Comparison of ENCODE assay signal across 8 cellular contexts in the genomic region with DNA sequence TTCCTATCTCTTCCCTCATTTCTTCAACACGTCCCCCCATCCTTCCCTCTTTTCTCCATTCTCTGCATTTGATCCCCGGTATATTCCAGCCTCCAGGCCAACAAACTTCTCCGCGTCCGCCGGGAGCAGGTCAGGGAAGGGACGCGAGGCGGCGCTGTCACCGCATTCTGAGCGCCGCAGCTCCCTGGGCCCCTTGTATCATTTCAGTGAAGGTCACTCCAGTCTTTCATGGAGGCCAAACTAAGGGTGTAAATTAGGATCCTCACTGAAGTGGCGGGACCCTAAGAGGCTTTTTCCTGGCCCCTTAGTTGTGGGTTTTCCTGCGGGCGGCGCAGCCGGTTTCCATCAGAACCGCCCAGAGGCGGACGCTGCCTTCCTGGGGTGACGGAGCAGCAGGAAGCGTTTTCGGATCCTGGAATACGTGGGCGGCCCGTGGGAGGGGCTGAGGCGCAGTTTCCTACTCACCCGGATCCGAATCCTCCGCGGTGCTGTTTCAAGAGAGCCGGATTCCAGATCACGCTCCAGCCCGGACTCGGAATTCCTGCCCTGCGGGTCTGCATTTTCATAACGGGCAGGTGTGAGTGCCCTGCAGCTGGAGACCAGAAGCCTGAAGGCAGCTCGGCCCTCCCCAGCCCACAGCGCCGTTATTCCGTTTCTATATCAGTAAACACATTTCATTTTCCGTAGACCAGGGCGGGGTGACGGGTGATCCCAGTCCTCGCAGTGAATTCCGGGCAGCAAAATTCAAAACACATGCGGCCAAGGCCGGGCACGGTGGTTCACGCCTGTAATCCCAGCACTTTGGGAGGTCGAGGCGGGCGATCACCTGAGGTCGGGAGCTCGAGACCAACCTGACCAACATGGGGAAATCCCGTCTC. TPM values are rescaled to one million over a fixed set of nuclear protein-coding genes. Genes with fewer than 3 reads are reported as not detected.
A peak's percentile ranks its signal among the peaks of the same experiment; 100 is the strongest.
DNase-seq lines count a peak whose midpoint lies in the region; ATAC-seq and TF ChIP-seq lines count a peak whose summit lies in the region.

No MANE protein-coding gene starts in this region.

- peaks cover 34% of the 10 kb centered on the region for H3K4me1 Mint-ChIP-seq in Calu3 (ENCODE audit: low read depth, unreplicated experiment)
- peaks cover 33% of the 10 kb centered on the region for H3K4me1 Mint-ChIP-seq in activated T-helper 17 cell treated with anti-CD3 and anti-CD28 coated beads, Interleukin-2, amount 50 U/mL, for 72 hours
- H3K4me1 Mint-ChIP-seq in stimulated activated effector memory CD8-positive, alpha-beta T cell treated with anti-CD3 and anti-CD28 coated beads, Interleukin-12 subunit alpha, Interleukin-12 subunit beta, amount 100 ng/mL, for 72 hours: peaks cover 68% of the 10 kb centered on the region

- H3K27ac Mint-ChIP-seq in Calu3 (ENCODE audit: unreplicated experiment): peak overlapping the region; percentile 24
- H3K27ac Mint-ChIP-seq in activated T-helper 17 cell treated with anti-CD3 and anti-CD28 coated beads, Interleukin-2, amount 50 U/mL, for 72 hours: peak overlapping the region; percentile 47
- H3K27ac Mint-ChIP-seq in stimulated activated effector memory CD8-positive, alpha-beta T cell treated with anti-CD3 and anti-CD28 coated beads, Interleukin-12 subunit alpha, Interleukin-12 subunit beta, amount 100 ng/mL, for 72 hours: peak overlapping the region; percentile 92

- peak; percentile 61 for ATAC-seq in activated T-helper 17 cell treated with anti-CD3 and anti-CD28 coated beads, Interleukin-2, amount 50 U/mL, for 72 hours (replicated peaks)
- ATAC-seq in stimulated activated effector memory CD8-positive, alpha-beta T cell treated with anti-CD3 and anti-CD28 coated beads, Interleukin-12 subunit alpha, Interleukin-12 subunit beta, amount 100 ng/mL, for 72 hours: peak; percentile 64
- no peak for ATAC-seq in HG02623 (IDR thresholded peaks at IDR 0.05; ENCODE audit: unreplicated experiment)

- DNase-seq in Calu3: peak; percentile 96
- DNase-seq in OCI-LY7 (ENCODE audit: low spot score): peak; percentile 73
- DNase-seq in fibroblast of gingiva (ENCODE audit: low read depth): peak; percentile 86
- peak; percentile 60 to 90 for DNase-seq in stimulated activated effector memory CD8-positive, alpha-beta T cell treated with anti-CD3 and anti-CD28 coated beads, Interleukin-12 subunit alpha, Interleukin-12 subunit beta, amount 100 ng/mL, for 72 hours (ENCODE audit: low spot score in 2 of 2)

- H3K4me3 Mint-ChIP-seq in Calu3 (ENCODE audit: low read depth, unreplicated experiment): peak overlapping the region; percentile 95
- peak overlapping the region; percentile 84 for H3K4me3 Mint-ChIP-seq in activated T-helper 17 cell treated with anti-CD3 and anti-CD28 coated beads, Interleukin-2, amount 50 U/mL, for 72 hours
- peak overlapping the region; percentile 78 for H3K4me3 Mint-ChIP-seq in stimulated activated effector memory CD8-positive, alpha-beta T cell treated with anti-CD3 and anti-CD28 coated beads, Interleukin-12 subunit alpha, Interleukin-12 subunit beta, amount 100 ng/mL, for 72 hours

- H3K9me3 ChIP-seq in HEK293 (ENCODE audit: control insufficient read depth, insufficient read depth, low read depth, low read length) (no peaks in the 10 kb centered on the region), OCI-LY7 (ENCODE audit: low read length) (no peaks in the 10 kb centered on the region), mucosa of stomach (ENCODE audit: control insufficient read depth, low read length) (no peaks in the 10 kb centered on the region)

- H3K36me3 ChIP-seq in HEK293 (ENCODE audit: control insufficient read depth in 2 of 2, insufficient read depth in 1 of 2, low read length in 2 of 2) (no peaks in the 10 kb centered on the region), OCI-LY7 (ENCODE audit: insufficient read depth, low read length) (peaks cover 6% of the 10 kb centered on the region; the same call in 1 of the 2 replicates), mucosa of stomach (ENCODE audit: control insufficient read depth, insufficient read depth, low read length) (no peaks in the 10 kb centered on the region)

- H2AFZ ChIP-seq in OCI-LY7 (ENCODE audit: low read length): peak overlapping the region; percentile 76

- intact Hi-C loops in Calu3 (cut with micrococcal nuclease; ENCODE audit: unreplicated experiment) (loop anchor here (1.0 to 5.0 kb wide), 4 partner anchors 41 to 197 kb away; a partner anchor contains a TSS), OCI-LY7 (cut with micrococcal nuclease; ENCODE audit: unreplicated experiment) (loop anchor here (1.0 to 10.0 kb wide), 4 partner anchors 41 to 185 kb away; a partner anchor contains a TSS)

- POLR2A ChIA-PET in HEK293 (lab: Yijun Ruan, JAX): interaction anchor here (0.7 to 2.5 kb wide), 3 partner anchors 43 to 309 kb away, joined by 4 to 6 read pairs (median 4); a partner anchor contains a TSS
- POLR2A ChIA-PET in OCI-LY7 (lab: Charles Lee): interaction anchor here (0.7 to 1.7 kb wide), 5 partner anchors 18 to 98 kb away, joined by 3 to 6 read pairs (median 4); a partner anchor contains a TSS

- no peaks in the 10 kb centered on the region for H3K9me3 Mint-ChIP-seq in Calu3 (ENCODE audit: low read depth, unreplicated experiment)
- no peaks in the 10 kb centered on the region for H3K9me3 Mint-ChIP-seq in activated T-helper 17 cell treated with anti-CD3 and anti-CD28 coated beads, Interleukin-2, amount 50 U/mL, for 72 hours
- H3K9me3 Mint-ChIP-seq in stimulated activated effector memory CD8-positive, alpha-beta T cell treated with anti-CD3 and anti-CD28 coated beads, Interleukin-12 subunit alpha, Interleukin-12 subunit beta, amount 100 ng/mL, for 72 hours: no peaks in the 10 kb centered on the region

- peaks cover 60% of the 10 kb centered on the region for H3K36me3 Mint-ChIP-seq in Calu3 (ENCODE audit: insufficient read depth, unreplicated experiment)
- H3K36me3 Mint-ChIP-seq in activated T-helper 17 cell treated with anti-CD3 and anti-CD28 coated beads, Interleukin-2, amount 50 U/mL, for 72 hours (ENCODE audit: low read depth): peaks cover 15% of the 10 kb centered on the region
- H3K36me3 Mint-ChIP-seq in stimulated activated effector memory CD8-positive, alpha-beta T cell treated with anti-CD3 and anti-CD28 coated beads, Interleukin-12 subunit alpha, Interleukin-12 subunit beta, amount 100 ng/mL, for 72 hours: peaks cover 16% of the 10 kb centered on the region

- H3K27ac ChIP-seq in HEK293 (ENCODE audit: extremely low read depth, low read depth, low read length) (peak overlapping the region; percentile 66; the same call in 1 of the 2 replicates), OCI-LY7 (ENCODE audit: low read depth, low read length, poor library complexity, severe bottlenecking) (peak overlapping the region; percentile 58)

- no peaks in the 10 kb centered on the region for H3K27me3 Mint-ChIP-seq in Calu3 (ENCODE audit: unreplicated experiment)
- no peaks in the 10 kb centered on the region for H3K27me3 Mint-ChIP-seq in activated T-helper 17 cell treated with anti-CD3 and anti-CD28 coated beads, Interleukin-2, amount 50 U/mL, for 72 hours

- no peaks in the 10 kb centered on the region for H3K9me2 ChIP-seq in OCI-LY7 (ENCODE audit: insufficient read depth, low read length)

- H3K79me2 ChIP-seq in OCI-LY7 (ENCODE audit: insufficient read depth, low read depth, low read length): peaks cover 39% of the 10 kb centered on the region; the same call in 1 of the 2 replicates

- H4K20me1 ChIP-seq in OCI-LY7 (ENCODE audit: insufficient read depth, low read length): 0 out of 2 replicates have a peak, but pooled peaks cover 11% of the 10 kb centered on the region

- peak overlapping the region; percentile 96 for H3K9ac ChIP-seq in mucosa of stomach (ENCODE audit: low read length)

- TF ChIP-seq CTCF in Calu3 (IDR thresholded peaks at IDR 0.05; ENCODE audit: unreplicated experiment): peak; percentile 98
- TF ChIP-seq CTCF in HEK293 (tag by site-specific recombination; IDR thresholded peaks at IDR 0.05): peak; percentile 97
- peak; percentile 90 for TF ChIP-seq CTCF in OCI-LY7 (conservative IDR thresholded peaks at IDR 0.05; ENCODE audit: low read length)

- BruUV-seq in Calu3 (replicated peaks; lab: Mats Ljungman, UMichigan): TSS peak; percentile 57
- no TSS peak for BruUV-seq in OCI-LY7 (replicated peaks; lab: Mats Ljungman, UMichigan)

- CTCF ChIA-PET in Calu3 (lab: Charles Lee): interaction anchor here (0.6 to 5.5 kb wide), 14 partner anchors 10 to 484 kb away, joined by 3 to 84 read pairs (median 5); no protein-coding TSS in a partner anchor
- CTCF ChIA-PET in HEK293 (lab: Yijun Ruan, JAX): interaction anchor here (0.6 to 10.0 kb wide), 25 partner anchors 9 to 505 kb away, joined by 3 to 98 read pairs (median 3); no protein-coding TSS in a partner anchor
- CTCF ChIA-PET in OCI-LY7 (lab: Charles Lee; ENCODE audit: unreplicated experiment): interaction anchor here (0.7 to 1.0 kb wide), 2 partner anchors 43 to 210 kb away, joined by 3 to 4 read pairs; no protein-coding TSS in a partner anchor

- peaks cover 7% of the 10 kb centered on the region; the same call in 1 of the 2 replicates for H3K4me1 ChIP-seq in HEK293 (ENCODE audit: control insufficient read depth, insufficient read depth, low read length)
- H3K4me1 ChIP-seq in OCI-LY7 (ENCODE audit: insufficient read depth, low read length, poor library complexity, severe bottlenecking): peaks cover 25% of the 10 kb centered on the region
- peaks cover 24% of the 10 kb centered on the region for H3K4me1 ChIP-seq in mucosa of stomach (ENCODE audit: control insufficient read depth, insufficient read depth, low read length)

- no peaks in the 10 kb centered on the region for H3K27me3 ChIP-seq in mucosa of stomach (ENCODE audit: control insufficient read depth, insufficient read depth, low read length)

- H3K4me3 ChIP-seq in HEK293 (ENCODE audit: low read depth, low read length) (peak overlapping the region; percentile 69), OCI-LY7 (ENCODE audit: low read depth, low read length, poor library complexity, severe bottlenecking) (peak overlapping the region; percentile 79), mucosa of stomach (ENCODE audit: low read length) (peak overlapping the region; percentile 53)

- H3K4me2 ChIP-seq in OCI-LY7 (ENCODE audit: low read length): peak overlapping the region; percentile 99

RNA-seq across cellular contexts. Expression of a gene that starts 3.6 kb away (rescaled TPM):
- total RNA-seq in Calu3 (2022): 70.2 and 77.1 TPM in 2 replicates
- total RNA-seq in OCI-LY7 (2014; rRNA removed; shearing (Covaris generic)): 11.9 and 15.3 TPM in 2 replicates
- 8.3 and 9.9 TPM in 2 replicates for total RNA-seq in OCI-LY7 (2022)
- total RNA-seq in activated T-helper 17 cell treated with anti-CD3 and anti-CD28 coated beads, Interleukin-2, amount 50 U/mL, for 72 hours: 10 to 100 TPM; 11.6 to 16.2 TPM

RNA-seq across cellular contexts. Expression of a gene that starts 42.8 kb away (rescaled TPM):
- total RNA-seq in Calu3 (2022): 1,078 and 2,594 TPM in 2 replicates
- total RNA-seq in OCI-LY7 (2014; rRNA removed; shearing (Covaris generic)): 223 and 258 TPM in 2 replicates
- total RNA-seq in OCI-LY7 (2022): 238 and 309 TPM in 2 replicates
- total RNA-seq in activated T-helper 17 cell treated with anti-CD3 and anti-CD28 coated beads, Interleukin-2, amount 50 U/mL, for 72 hours: 1,000 to 10,000 TPM; 3,089 to 4,180 TPM

Comparison
In these comparisons a context has a peak if more than half of its experiments do, and no peak if none do; other contexts are left out.
1. H3K27ac Mint-ChIP-seq: peak in every context shown above with its lines; median percentile 92 in stimulated activated effector memory CD8-positive, alpha-beta T cell treated with anti-CD3 and anti-CD28 coated beads, Interleukin-12 subunit alpha, Interleukin-12 subunit beta, amount 100 ng/mL, for 72 hours; 47 in activated T-helper 17 cell treated with anti-CD3 and anti-CD28 coated beads, Interleukin-2, amount 50 U/mL, for 72 hours; 24 in Calu3.